21 cellular contexts compared by ENCODE assay signal in the genomic region with DNA sequence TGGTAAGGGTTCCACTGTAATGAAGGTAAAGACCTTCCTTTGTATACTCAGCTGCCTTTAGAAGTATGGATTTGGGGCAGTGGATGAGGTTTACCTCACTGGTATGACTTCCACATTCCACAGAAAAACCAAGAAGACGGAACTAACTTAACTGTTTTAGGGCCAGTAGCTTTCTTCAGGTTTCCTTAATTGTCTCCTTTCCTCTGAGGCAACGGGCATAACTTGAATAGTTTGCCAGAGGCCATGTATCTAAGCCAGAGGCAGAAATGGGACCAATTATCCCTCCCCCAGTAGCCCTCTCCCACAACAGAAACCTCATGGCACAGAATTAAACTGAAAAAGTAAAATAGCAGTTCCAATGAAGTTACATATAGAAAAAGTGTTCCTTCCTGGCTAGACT.
"Had no signal": no experiment of that assay in that cellular context is flagged by ENCODE, and none has a peak within 500 bp of the region (broad histone marks: within the 10 kb centered on the region; RNA-seq: fewer than 3 reads in every experiment).

No MANE protein-coding gene starts in this region.

- H3K36me3 Mint-ChIP-seq: activated CD8-positive, alpha-beta memory T cell treated with anti-CD3 and anti-CD28 coated beads, Interleukin-2, amount 10 ng/mL, durations not matched to agents 7 days and 5 days; activated naive CD4-positive, alpha-beta T cell treated with anti-CD3 and anti-CD28 coated beads, Interleukin-2, amount 50 U/mL, for 72 hours; natural killer cell treated with Interleukin-12 subunit alpha and Interleukin-12 subunit beta and Interleukin-15 and Interleukin-18, amount 100 ng/mL, for 72 hours; type B pancreatic cell had no signal

- DNase-seq: activated CD4-positive, alpha-beta T cell treated with anti-CD3 and anti-CD28 coated beads, Interleukin-2, amount 50 U/mL, for 1 hour; activated CD8-positive, alpha-beta memory T cell treated with anti-CD3 and anti-CD28 coated beads, Interleukin-2, amount 10 ng/mL, durations not matched to agents 7 days and 5 days; activated CD8-positive, alpha-beta T cell treated with anti-CD3 and anti-CD28 coated beads for 36 hours; activated T-cell treated with anti-CD3 and anti-CD28 coated beads, Interleukin-2, amount 50 U/mL, for 48 hours; central memory CD4-positive, alpha-beta T cell; endodermal cell; foreskin keratinocyte; heart right ventricle; left lung; lower lobe of right lung; mucosa of descending colon; posterior cingulate gyrus; right cardiac atrium; spleen; stimulated activated naive CD8-positive, alpha-beta T cell treated with anti-CD3 and anti-CD28 coated beads, Interleukin-15, Interleukin-2, amounts not matched to agents 100 U/mL and 50 U/mL, for 24 hours; T-helper 2 cell; uterus had no signal

- ATAC-seq: activated CD8-positive, alpha-beta memory T cell treated with anti-CD3 and anti-CD28 coated beads, Interleukin-2, amount 10 ng/mL, durations not matched to agents 7 days and 5 days; activated CD8-positive, alpha-beta T cell treated with anti-CD3 and anti-CD28 coated beads for 36 hours; activated naive CD4-positive, alpha-beta T cell treated with anti-CD3 and anti-CD28 coated beads, Interleukin-2, amount 50 U/mL, for 72 hours; foreskin keratinocyte; heart right ventricle; left lung; lower lobe of right lung; mucosa of descending colon; natural killer cell treated with Interleukin-12 subunit alpha and Interleukin-12 subunit beta and Interleukin-15 and Interleukin-18, amount 100 ng/mL, for 72 hours; right cardiac atrium; stimulated activated naive CD8-positive, alpha-beta T cell treated with anti-CD3 and anti-CD28 coated beads, Interleukin-15, Interleukin-2, amounts not matched to agents 100 U/mL and 50 U/mL, for 24 hours had no signal

- H3K27ac Mint-ChIP-seq: activated CD8-positive, alpha-beta memory T cell treated with anti-CD3 and anti-CD28 coated beads, Interleukin-2, amount 10 ng/mL, durations not matched to agents 7 days and 5 days; activated CD8-positive, alpha-beta T cell treated with anti-CD3 and anti-CD28 coated beads for 36 hours; activated naive CD4-positive, alpha-beta T cell treated with anti-CD3 and anti-CD28 coated beads, Interleukin-2, amount 50 U/mL, for 72 hours; activated T-helper 2 cell treated with anti-CD3 and anti-CD28 coated beads, Interferon-gamma antibody, Interleukin-2, Interleukin-4, amounts not matched to agents 10 μg/mL and 5 μg/mL and 100 μg/mL, durations not matched to agents 14 hours and 24 hours and 36 hours; endodermal cell; natural killer cell treated with Interleukin-12 subunit alpha and Interleukin-12 subunit beta and Interleukin-15 and Interleukin-18, amount 100 ng/mL, for 72 hours; type B pancreatic cell had no signal

- H3K4me1 Mint-ChIP-seq: activated CD8-positive, alpha-beta memory T cell treated with anti-CD3 and anti-CD28 coated beads, Interleukin-2, amount 10 ng/mL, durations not matched to agents 7 days and 5 days had no signal

- H3K4me3 Mint-ChIP-seq: activated CD8-positive, alpha-beta memory T cell treated with anti-CD3 and anti-CD28 coated beads, Interleukin-2, amount 10 ng/mL, durations not matched to agents 7 days and 5 days; activated CD8-positive, alpha-beta T cell treated with anti-CD3 and anti-CD28 coated beads for 36 hours; endodermal cell; natural killer cell treated with Interleukin-12 subunit alpha and Interleukin-12 subunit beta and Interleukin-15 and Interleukin-18, amount 100 ng/mL, for 72 hours; type B pancreatic cell had no signal

- H3K9me3 Mint-ChIP-seq: activated CD8-positive, alpha-beta T cell treated with anti-CD3 and anti-CD28 coated beads for 36 hours; activated naive CD4-positive, alpha-beta T cell treated with anti-CD3 and anti-CD28 coated beads, Interleukin-2, amount 50 U/mL, for 72 hours; activated T-helper 2 cell treated with anti-CD3 and anti-CD28 coated beads, Interferon-gamma antibody, Interleukin-2, Interleukin-4, amounts not matched to agents 10 μg/mL and 5 μg/mL and 100 μg/mL, durations not matched to agents 14 hours and 24 hours and 36 hours; endodermal cell; natural killer cell treated with Interleukin-12 subunit alpha and Interleukin-12 subunit beta and Interleukin-15 and Interleukin-18, amount 100 ng/mL, for 72 hours; type B pancreatic cell had no signal

- H3K27me3 Mint-ChIP-seq: activated CD8-positive, alpha-beta T cell treated with anti-CD3 and anti-CD28 coated beads for 36 hours had no signal
